Comparison of ENCODE assay signal across 13 cellular contexts in the genomic region with DNA sequence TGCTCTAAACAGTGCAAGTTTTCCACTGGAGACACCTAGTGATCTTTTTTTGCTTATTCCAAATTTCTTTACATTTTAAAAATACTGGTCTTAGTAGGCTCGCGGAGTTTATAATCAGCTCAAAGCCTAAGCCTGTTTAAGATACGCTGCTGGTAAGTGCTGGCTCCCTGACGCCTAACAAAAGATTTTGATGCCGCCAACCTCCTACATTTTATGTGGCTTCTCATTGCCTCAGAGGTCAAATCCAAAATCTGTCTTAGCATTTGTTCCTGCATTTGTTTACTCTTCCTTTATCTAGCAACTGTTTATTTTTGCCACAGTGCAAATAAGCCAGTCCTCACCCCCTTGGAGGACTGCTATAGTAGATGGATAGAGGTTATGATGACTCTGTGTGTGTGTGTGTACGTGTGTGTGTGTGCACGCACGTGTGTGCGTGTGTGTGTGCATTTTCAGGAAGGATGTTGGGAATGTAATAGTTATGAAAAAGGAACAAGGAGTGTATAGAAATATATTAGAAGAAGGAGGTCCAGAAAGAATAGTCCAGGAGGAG.
"Had no signal": no experiment of that assay in that cellular context is flagged by ENCODE, and none has a peak within 500 bp of the region (broad histone marks: within the 10 kb centered on the region; RNA-seq: fewer than 3 reads in every experiment).

No MANE protein-coding gene starts in this region.

- DNase-seq: activated CD4-positive, alpha-beta T cell treated with anti-CD3 and anti-CD28 coated beads, Interleukin-2, amount 10 ng/mL, durations not matched to agents 7 days and 5 days; activated CD4-positive, CD25-positive, alpha-beta regulatory T cell; cerebellar nuclear complex; dorsolateral prefrontal cortex; left cardiac atrium; mammary epithelial cell; pancreas; stimulated activated CD4-positive, alpha-beta T cell treated with anti-CD3 and anti-CD28 coated beads, Interleukin-4, amount 100 ng/mL, for 4 hours; stimulated activated naive CD8-positive, alpha-beta T cell treated with anti-CD3 and anti-CD28 coated beads, Interleukin-15, amount 100 ng/mL, for 72 hours had no signal

- H3K27ac ChIP-seq: dorsolateral prefrontal cortex, pancreas, thoracic aorta had no signal

- H3K4me3 Mint-ChIP-seq: activated CD4-positive, alpha-beta T cell treated with anti-CD3 and anti-CD28 coated beads, Interleukin-2, amount 10 ng/mL, durations not matched to agents 7 days and 5 days; activated naive CD4-positive, alpha-beta T cell treated with anti-CD3 and anti-CD28 coated beads, Interleukin-2, amount 50 U/mL, for 24 hours; activated T-helper 17 cell treated with anti-CD3 and anti-CD28 coated beads, Interleukin-2, amount 50 U/mL, for 72 hours; stimulated activated naive CD8-positive, alpha-beta T cell treated with anti-CD3 and anti-CD28 coated beads, Interleukin-15, amount 100 ng/mL, for 72 hours; T-helper 1 cell treated with Interleukin-12 subunit alpha and Interleukin-12 subunit beta and Interleukin-4 antibody, amounts not matched to agents 30 μg/mL and 1 μg/mL, for 36 hours had no signal

- H3K36me3 ChIP-seq: pancreas, thoracic aorta had no signal

- H3K4me3 ChIP-seq: dorsolateral prefrontal cortex, pancreas, thoracic aorta had no signal

- H3K27ac Mint-ChIP-seq: activated CD4-positive, alpha-beta T cell treated with anti-CD3 and anti-CD28 coated beads, Interleukin-2, amount 10 ng/mL, durations not matched to agents 7 days and 5 days; activated naive CD4-positive, alpha-beta T cell treated with anti-CD3 and anti-CD28 coated beads, Interleukin-2, amount 50 U/mL, for 24 hours; activated T-helper 17 cell treated with anti-CD3 and anti-CD28 coated beads, Interleukin-2, amount 50 U/mL, for 72 hours; T-helper 1 cell treated with Interleukin-12 subunit alpha and Interleukin-12 subunit beta and Interleukin-4 antibody, amounts not matched to agents 30 μg/mL and 1 μg/mL, for 36 hours had no signal

- H3K9me3 ChIP-seq: pancreas, thoracic aorta had no signal

- H3K9me3 Mint-ChIP-seq: activated CD4-positive, alpha-beta T cell treated with anti-CD3 and anti-CD28 coated beads, Interleukin-2, amount 10 ng/mL, durations not matched to agents 7 days and 5 days; activated naive CD4-positive, alpha-beta T cell treated with anti-CD3 and anti-CD28 coated beads, Interleukin-2, amount 50 U/mL, for 24 hours; activated T-helper 17 cell treated with anti-CD3 and anti-CD28 coated beads, Interleukin-2, amount 50 U/mL, for 72 hours; stimulated activated naive CD8-positive, alpha-beta T cell treated with anti-CD3 and anti-CD28 coated beads, Interleukin-15, amount 100 ng/mL, for 72 hours; T-helper 1 cell treated with Interleukin-12 subunit alpha and Interleukin-12 subunit beta and Interleukin-4 antibody, amounts not matched to agents 30 μg/mL and 1 μg/mL, for 36 hours had no signal

- H3K4me1 ChIP-seq: pancreas had no signal

- H3K27me3 ChIP-seq: pancreas had no signal

- H3K27me3 Mint-ChIP-seq: activated CD4-positive, alpha-beta T cell treated with anti-CD3 and anti-CD28 coated beads, Interleukin-2, amount 10 ng/mL, durations not matched to agents 7 days and 5 days; activated naive CD4-positive, alpha-beta T cell treated with anti-CD3 and anti-CD28 coated beads, Interleukin-2, amount 50 U/mL, for 24 hours; activated T-helper 17 cell treated with anti-CD3 and anti-CD28 coated beads, Interleukin-2, amount 50 U/mL, for 72 hours; stimulated activated naive CD8-positive, alpha-beta T cell treated with anti-CD3 and anti-CD28 coated beads, Interleukin-15, amount 100 ng/mL, for 72 hours had no signal
